Comparison of ENCODE assay signal across 18 cellular contexts in the genomic region with DNA sequence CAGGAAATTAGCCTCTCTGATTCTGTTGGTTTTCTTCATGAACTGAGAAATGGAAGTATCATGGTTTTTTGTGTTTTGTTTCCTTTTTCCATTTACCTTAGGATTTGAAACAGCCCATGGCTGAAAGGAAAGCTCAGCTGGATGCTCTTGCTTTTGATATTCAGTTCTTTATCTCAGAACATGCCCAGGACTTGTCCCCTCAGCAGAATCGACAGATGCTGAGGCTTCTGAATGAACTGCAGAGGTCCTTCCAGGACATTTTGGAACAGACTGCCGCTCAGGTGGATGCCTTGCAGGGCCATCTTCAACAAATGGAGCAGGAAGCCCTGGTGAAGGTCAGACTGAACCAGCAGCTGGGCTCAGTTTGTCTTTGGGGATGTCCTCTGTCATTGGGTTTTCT.
DNase-seq lines count a peak whose midpoint lies in the region; ATAC-seq and TF ChIP-seq lines count a peak whose summit lies in the region.
"Had no signal": no experiment of that assay in that cellular context is flagged by ENCODE, and none has a peak within 500 bp of the region (broad histone marks: within the 10 kb centered on the region; RNA-seq: fewer than 3 reads in every experiment).

No MANE protein-coding gene starts in this region.

- DNase-seq in stimulated activated naive CD8-positive, alpha-beta T cell treated with anti-CD3 and anti-CD28 coated beads, Interleukin-15, amount 100 ng/mL, for 72 hours: no peak
- DNase-seq in stimulated activated naive CD8-positive, alpha-beta T cell treated with anti-CD3 and anti-CD28 coated beads, Interleukin-15, Interleukin-2, amounts not matched to agents 100 U/mL and 50 U/mL, for 24 hours: no peak
- no peak for DNase-seq in activated CD8-positive, alpha-beta T cell treated with anti-CD3 and anti-CD28 coated beads, Interleukin-2, amount 10 ng/mL, durations not matched to agents 7 days and 5 days
- DNase-seq in glutamatergic neuron: no peak
- no peak for DNase-seq in stimulated activated effector memory CD8-positive, alpha-beta T cell treated with anti-CD3 and anti-CD28 coated beads, Interleukin-12 subunit alpha, Interleukin-12 subunit beta, amount 100 ng/mL, for 72 hours (ENCODE audit: low spot score in 2 of 2)
- no peak for DNase-seq in NCI-H82 (lab: John Stamatoyannopoulos, UW)
- DNase-seq: activated CD4-positive, CD25-positive, alpha-beta regulatory T cell treated with anti-CD3 and anti-CD28 coated beads, Interleukin-2, amount 50 U/mL, for 72 hours; GF-D8; heart right ventricle; NCI-H1436; NCI-H226; posterior cingulate gyrus; small intestine; stimulated activated naive B cell treated with anti-CD40 and anti-IgM and Interleukin-4, amounts not matched to agents 10 μg/mL and 1 μg/mL and 100 μg/mL, for 72 hours; trophoblast cell had no signal

- no peaks in the 10 kb centered on the region for H3K9me3 Mint-ChIP-seq in stimulated activated naive CD8-positive, alpha-beta T cell treated with anti-CD3 and anti-CD28 coated beads, Interleukin-15, amount 100 ng/mL, for 72 hours
- H3K9me3 Mint-ChIP-seq in activated CD8-positive, alpha-beta T cell treated with anti-CD3 and anti-CD28 coated beads, Interleukin-2, amount 10 ng/mL, durations not matched to agents 7 days and 5 days (ENCODE audit: insufficient read depth): no peaks in the 10 kb centered on the region
- peaks cover 23% of the 10 kb centered on the region for H3K9me3 Mint-ChIP-seq in glutamatergic neuron (ENCODE audit: unreplicated experiment)
- H3K9me3 Mint-ChIP-seq in stimulated activated effector memory CD8-positive, alpha-beta T cell treated with anti-CD3 and anti-CD28 coated beads, Interleukin-12 subunit alpha, Interleukin-12 subunit beta, amount 100 ng/mL, for 72 hours: no peaks in the 10 kb centered on the region
- H3K9me3 Mint-ChIP-seq: stimulated activated naive B cell treated with anti-CD40 and anti-IgM and Interleukin-4, amounts not matched to agents 10 μg/mL and 1 μg/mL and 100 μg/mL, for 72 hours had no signal

- ATAC-seq in stimulated activated naive CD8-positive, alpha-beta T cell treated with anti-CD3 and anti-CD28 coated beads, Interleukin-15, amount 100 ng/mL, for 72 hours: no peak
- no peak for ATAC-seq in stimulated activated naive CD8-positive, alpha-beta T cell treated with anti-CD3 and anti-CD28 coated beads, Interleukin-15, Interleukin-2, amounts not matched to agents 100 U/mL and 50 U/mL, for 24 hours
- ATAC-seq in activated CD8-positive, alpha-beta T cell treated with anti-CD3 and anti-CD28 coated beads, Interleukin-2, amount 10 ng/mL, durations not matched to agents 7 days and 5 days: no peak
- no peak for ATAC-seq in stimulated activated effector memory CD8-positive, alpha-beta T cell treated with anti-CD3 and anti-CD28 coated beads, Interleukin-12 subunit alpha, Interleukin-12 subunit beta, amount 100 ng/mL, for 72 hours
- no peak for ATAC-seq in GM18498 (IDR thresholded peaks at IDR 0.05; ENCODE audit: unreplicated experiment)
- ATAC-seq in HG02588 (IDR thresholded peaks at IDR 0.05; ENCODE audit: unreplicated experiment): no peak
- ATAC-seq: heart right ventricle; Right ventricle myocardium inferior; stimulated activated naive B cell treated with anti-CD40 and anti-IgM and Interleukin-4, amounts not matched to agents 10 μg/mL and 1 μg/mL and 100 μg/mL, for 72 hours had no signal

- H3K27ac Mint-ChIP-seq in stimulated activated naive CD8-positive, alpha-beta T cell treated with anti-CD3 and anti-CD28 coated beads, Interleukin-15, amount 100 ng/mL, for 72 hours: peak overlapping the region; percentile 43 to 91
- H3K27ac Mint-ChIP-seq in activated CD8-positive, alpha-beta T cell treated with anti-CD3 and anti-CD28 coated beads, Interleukin-2, amount 10 ng/mL, durations not matched to agents 7 days and 5 days: peak overlapping the region; percentile 72
- peak overlapping the region; percentile 43 for H3K27ac Mint-ChIP-seq in glutamatergic neuron (ENCODE audit: unreplicated experiment)
- peak overlapping the region; percentile 82 for H3K27ac Mint-ChIP-seq in stimulated activated effector memory CD8-positive, alpha-beta T cell treated with anti-CD3 and anti-CD28 coated beads, Interleukin-12 subunit alpha, Interleukin-12 subunit beta, amount 100 ng/mL, for 72 hours

- TF ChIP-seq CTCF in glutamatergic neuron (IDR thresholded peaks at IDR 0.05; ENCODE audit: partially characterized antibody, unreplicated experiment): no peak

- no peaks in the 10 kb centered on the region for H3K27me3 Mint-ChIP-seq in stimulated activated naive CD8-positive, alpha-beta T cell treated with anti-CD3 and anti-CD28 coated beads, Interleukin-15, amount 100 ng/mL, for 72 hours
- H3K27me3 Mint-ChIP-seq in activated CD8-positive, alpha-beta T cell treated with anti-CD3 and anti-CD28 coated beads, Interleukin-2, amount 10 ng/mL, durations not matched to agents 7 days and 5 days (ENCODE audit: low read depth): no peaks in the 10 kb centered on the region
- peaks cover 15% of the 10 kb centered on the region for H3K27me3 Mint-ChIP-seq in glutamatergic neuron (ENCODE audit: unreplicated experiment)
- H3K27me3 Mint-ChIP-seq: stimulated activated naive B cell treated with anti-CD40 and anti-IgM and Interleukin-4, amounts not matched to agents 10 μg/mL and 1 μg/mL and 100 μg/mL, for 72 hours had no signal

- CTCF ChIA-PET in activated CD8-positive, alpha-beta T cell treated with anti-CD3 and anti-CD28 coated beads, Interleukin-2, amount 10 ng/mL, durations not matched to agents 7 days and 5 days (lab: Charles Lee): no interaction called here

- peaks cover 64% of the 10 kb centered on the region for H3K36me3 Mint-ChIP-seq in activated CD8-positive, alpha-beta T cell treated with anti-CD3 and anti-CD28 coated beads, Interleukin-2, amount 10 ng/mL, durations not matched to agents 7 days and 5 days (ENCODE audit: low read depth)
- H3K36me3 Mint-ChIP-seq in glutamatergic neuron (ENCODE audit: unreplicated experiment): no peaks in the 10 kb centered on the region
- H3K36me3 Mint-ChIP-seq in stimulated activated effector memory CD8-positive, alpha-beta T cell treated with anti-CD3 and anti-CD28 coated beads, Interleukin-12 subunit alpha, Interleukin-12 subunit beta, amount 100 ng/mL, for 72 hours: peaks cover 100% of the 10 kb centered on the region

- no peaks in the 10 kb centered on the region for H3K4me1 Mint-ChIP-seq in stimulated activated naive CD8-positive, alpha-beta T cell treated with anti-CD3 and anti-CD28 coated beads, Interleukin-15, amount 100 ng/mL, for 72 hours
- no peaks in the 10 kb centered on the region for H3K4me1 Mint-ChIP-seq in activated CD8-positive, alpha-beta T cell treated with anti-CD3 and anti-CD28 coated beads, Interleukin-2, amount 10 ng/mL, durations not matched to agents 7 days and 5 days (ENCODE audit: low read depth)
- no peaks in the 10 kb centered on the region for H3K4me1 Mint-ChIP-seq in glutamatergic neuron (ENCODE audit: low read depth, unreplicated experiment)
- peaks cover 6% of the 10 kb centered on the region for H3K4me1 Mint-ChIP-seq in stimulated activated effector memory CD8-positive, alpha-beta T cell treated with anti-CD3 and anti-CD28 coated beads, Interleukin-12 subunit alpha, Interleukin-12 subunit beta, amount 100 ng/mL, for 72 hours

- H3K4me3 Mint-ChIP-seq in stimulated activated naive CD8-positive, alpha-beta T cell treated with anti-CD3 and anti-CD28 coated beads, Interleukin-15, amount 100 ng/mL, for 72 hours: no peak overlapping the region
- H3K4me3 Mint-ChIP-seq in activated CD8-positive, alpha-beta T cell treated with anti-CD3 and anti-CD28 coated beads, Interleukin-2, amount 10 ng/mL, durations not matched to agents 7 days and 5 days: no peak overlapping the region
- no peak overlapping the region for H3K4me3 Mint-ChIP-seq in glutamatergic neuron (ENCODE audit: unreplicated experiment)
- no peak overlapping the region for H3K4me3 Mint-ChIP-seq in stimulated activated effector memory CD8-positive, alpha-beta T cell treated with anti-CD3 and anti-CD28 coated beads, Interleukin-12 subunit alpha, Interleukin-12 subunit beta, amount 100 ng/mL, for 72 hours
- H3K4me3 Mint-ChIP-seq: stimulated activated naive B cell treated with anti-CD40 and anti-IgM and Interleukin-4, amounts not matched to agents 10 μg/mL and 1 μg/mL and 100 μg/mL, for 72 hours had no signal

- POLR2A ChIA-PET in activated CD8-positive, alpha-beta T cell treated with anti-CD3 and anti-CD28 coated beads, Interleukin-2, amount 10 ng/mL, durations not matched to agents 7 days and 5 days (lab: Charles Lee): no interaction called here
